1 cellular context compared by ENCODE assay signal in the genomic region with DNA sequence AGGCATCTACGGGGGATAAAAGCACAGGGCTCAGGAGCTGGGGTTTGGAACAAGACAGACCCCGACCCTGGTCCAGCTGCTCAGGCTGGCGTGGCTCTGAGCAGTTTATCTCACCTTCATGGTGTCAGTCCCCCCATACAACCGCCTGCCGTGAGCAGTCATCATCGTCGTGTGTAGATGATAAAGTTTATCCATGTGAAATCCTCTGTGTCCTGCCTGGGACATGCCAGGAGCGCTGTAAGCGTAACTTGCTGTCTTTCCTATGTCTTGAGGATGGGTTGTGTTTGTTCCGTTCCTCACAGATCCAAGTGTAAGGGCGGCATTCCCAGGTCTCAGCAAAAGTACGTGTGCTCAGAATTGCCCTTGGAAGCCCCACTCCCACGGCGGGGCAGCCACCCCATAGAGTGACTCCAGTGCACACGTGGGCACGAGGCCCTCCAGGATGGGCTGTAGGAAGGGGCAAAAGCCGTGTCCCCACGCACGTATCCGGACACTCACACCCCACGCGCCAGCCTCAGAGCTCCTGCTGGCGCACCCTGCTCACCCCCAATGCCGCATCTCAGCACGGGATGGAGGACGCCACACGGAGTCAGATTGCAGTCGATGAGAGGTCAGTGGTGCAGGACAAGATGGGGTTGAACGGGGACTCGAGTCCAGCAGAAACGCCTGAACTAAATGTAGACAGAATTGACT.
TF ChIP-seq lines count a peak whose summit lies in the region.

No MANE protein-coding gene starts in this region.

TF ChIP-seq in GM23338, 12 proteins besides CTCF, POLR2A, EP300 and RAD21 (continued from another document):
- TF ChIP-seq, protein P1, sequence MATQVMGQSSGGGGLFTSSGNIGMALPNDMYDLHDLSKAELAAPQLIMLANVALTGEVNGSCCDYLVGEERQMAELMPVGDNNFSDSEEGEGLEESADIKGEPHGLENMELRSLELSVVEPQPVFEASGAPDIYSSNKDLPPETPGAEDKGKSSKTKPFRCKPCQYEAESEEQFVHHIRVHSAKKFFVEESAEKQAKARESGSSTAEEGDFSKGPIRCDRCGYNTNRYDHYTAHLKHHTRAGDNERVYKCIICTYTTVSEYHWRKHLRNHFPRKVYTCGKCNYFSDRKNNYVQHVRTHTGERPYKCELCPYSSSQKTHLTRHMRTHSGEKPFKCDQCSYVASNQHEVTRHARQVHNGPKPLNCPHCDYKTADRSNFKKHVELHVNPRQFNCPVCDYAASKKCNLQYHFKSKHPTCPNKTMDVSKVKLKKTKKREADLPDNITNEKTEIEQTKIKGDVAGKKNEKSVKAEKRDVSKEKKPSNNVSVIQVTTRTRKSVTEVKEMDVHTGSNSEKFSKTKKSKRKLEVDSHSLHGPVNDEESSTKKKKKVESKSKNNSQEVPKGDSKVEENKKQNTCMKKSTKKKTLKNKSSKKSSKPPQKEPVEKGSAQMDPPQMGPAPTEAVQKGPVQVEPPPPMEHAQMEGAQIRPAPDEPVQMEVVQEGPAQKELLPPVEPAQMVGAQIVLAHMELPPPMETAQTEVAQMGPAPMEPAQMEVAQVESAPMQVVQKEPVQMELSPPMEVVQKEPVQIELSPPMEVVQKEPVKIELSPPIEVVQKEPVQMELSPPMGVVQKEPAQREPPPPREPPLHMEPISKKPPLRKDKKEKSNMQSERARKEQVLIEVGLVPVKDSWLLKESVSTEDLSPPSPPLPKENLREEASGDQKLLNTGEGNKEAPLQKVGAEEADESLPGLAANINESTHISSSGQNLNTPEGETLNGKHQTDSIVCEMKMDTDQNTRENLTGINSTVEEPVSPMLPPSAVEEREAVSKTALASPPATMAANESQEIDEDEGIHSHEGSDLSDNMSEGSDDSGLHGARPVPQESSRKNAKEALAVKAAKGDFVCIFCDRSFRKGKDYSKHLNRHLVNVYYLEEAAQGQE (IDR thresholded peaks at IDR 0.05; ENCODE audit: unreplicated experiment): no peak
- no peak for TF ChIP-seq EZH2phosphoT487 (IDR thresholded peaks at IDR 0.05; ENCODE audit: unreplicated experiment)
- TF ChIP-seq STAT1 (IDR thresholded peaks at IDR 0.05; ENCODE audit: unreplicated experiment): no peak
- no peak for TF ChIP-seq POLR2AphosphoS5 (IDR thresholded peaks at IDR 0.05; ENCODE audit: low read depth)
- TF ChIP-seq EZH2 (IDR thresholded peaks at IDR 0.05; ENCODE audit: low read depth, unreplicated experiment): no peak
- no peak for TF ChIP-seq CREB1 (CRISPR knock-in tag; IDR thresholded peaks at IDR 0.05; ENCODE audit: low read depth)
- TF ChIP-seq, protein P2, sequence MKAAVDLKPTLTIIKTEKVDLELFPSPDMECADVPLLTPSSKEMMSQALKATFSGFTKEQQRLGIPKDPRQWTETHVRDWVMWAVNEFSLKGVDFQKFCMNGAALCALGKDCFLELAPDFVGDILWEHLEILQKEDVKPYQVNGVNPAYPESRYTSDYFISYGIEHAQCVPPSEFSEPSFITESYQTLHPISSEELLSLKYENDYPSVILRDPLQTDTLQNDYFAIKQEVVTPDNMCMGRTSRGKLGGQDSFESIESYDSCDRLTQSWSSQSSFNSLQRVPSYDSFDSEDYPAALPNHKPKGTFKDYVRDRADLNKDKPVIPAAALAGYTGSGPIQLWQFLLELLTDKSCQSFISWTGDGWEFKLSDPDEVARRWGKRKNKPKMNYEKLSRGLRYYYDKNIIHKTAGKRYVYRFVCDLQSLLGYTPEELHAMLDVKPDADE (IDR thresholded peaks at IDR 0.05): no peak
- TF ChIP-seq ZNF331 (CRISPR knock-in tag; IDR thresholded peaks at IDR 0.05; ENCODE audit: low read depth): no peak
- no peak for TF ChIP-seq JUNB (IDR thresholded peaks at IDR 0.05; ENCODE audit: unreplicated experiment)
- TF ChIP-seq, protein P3, sequence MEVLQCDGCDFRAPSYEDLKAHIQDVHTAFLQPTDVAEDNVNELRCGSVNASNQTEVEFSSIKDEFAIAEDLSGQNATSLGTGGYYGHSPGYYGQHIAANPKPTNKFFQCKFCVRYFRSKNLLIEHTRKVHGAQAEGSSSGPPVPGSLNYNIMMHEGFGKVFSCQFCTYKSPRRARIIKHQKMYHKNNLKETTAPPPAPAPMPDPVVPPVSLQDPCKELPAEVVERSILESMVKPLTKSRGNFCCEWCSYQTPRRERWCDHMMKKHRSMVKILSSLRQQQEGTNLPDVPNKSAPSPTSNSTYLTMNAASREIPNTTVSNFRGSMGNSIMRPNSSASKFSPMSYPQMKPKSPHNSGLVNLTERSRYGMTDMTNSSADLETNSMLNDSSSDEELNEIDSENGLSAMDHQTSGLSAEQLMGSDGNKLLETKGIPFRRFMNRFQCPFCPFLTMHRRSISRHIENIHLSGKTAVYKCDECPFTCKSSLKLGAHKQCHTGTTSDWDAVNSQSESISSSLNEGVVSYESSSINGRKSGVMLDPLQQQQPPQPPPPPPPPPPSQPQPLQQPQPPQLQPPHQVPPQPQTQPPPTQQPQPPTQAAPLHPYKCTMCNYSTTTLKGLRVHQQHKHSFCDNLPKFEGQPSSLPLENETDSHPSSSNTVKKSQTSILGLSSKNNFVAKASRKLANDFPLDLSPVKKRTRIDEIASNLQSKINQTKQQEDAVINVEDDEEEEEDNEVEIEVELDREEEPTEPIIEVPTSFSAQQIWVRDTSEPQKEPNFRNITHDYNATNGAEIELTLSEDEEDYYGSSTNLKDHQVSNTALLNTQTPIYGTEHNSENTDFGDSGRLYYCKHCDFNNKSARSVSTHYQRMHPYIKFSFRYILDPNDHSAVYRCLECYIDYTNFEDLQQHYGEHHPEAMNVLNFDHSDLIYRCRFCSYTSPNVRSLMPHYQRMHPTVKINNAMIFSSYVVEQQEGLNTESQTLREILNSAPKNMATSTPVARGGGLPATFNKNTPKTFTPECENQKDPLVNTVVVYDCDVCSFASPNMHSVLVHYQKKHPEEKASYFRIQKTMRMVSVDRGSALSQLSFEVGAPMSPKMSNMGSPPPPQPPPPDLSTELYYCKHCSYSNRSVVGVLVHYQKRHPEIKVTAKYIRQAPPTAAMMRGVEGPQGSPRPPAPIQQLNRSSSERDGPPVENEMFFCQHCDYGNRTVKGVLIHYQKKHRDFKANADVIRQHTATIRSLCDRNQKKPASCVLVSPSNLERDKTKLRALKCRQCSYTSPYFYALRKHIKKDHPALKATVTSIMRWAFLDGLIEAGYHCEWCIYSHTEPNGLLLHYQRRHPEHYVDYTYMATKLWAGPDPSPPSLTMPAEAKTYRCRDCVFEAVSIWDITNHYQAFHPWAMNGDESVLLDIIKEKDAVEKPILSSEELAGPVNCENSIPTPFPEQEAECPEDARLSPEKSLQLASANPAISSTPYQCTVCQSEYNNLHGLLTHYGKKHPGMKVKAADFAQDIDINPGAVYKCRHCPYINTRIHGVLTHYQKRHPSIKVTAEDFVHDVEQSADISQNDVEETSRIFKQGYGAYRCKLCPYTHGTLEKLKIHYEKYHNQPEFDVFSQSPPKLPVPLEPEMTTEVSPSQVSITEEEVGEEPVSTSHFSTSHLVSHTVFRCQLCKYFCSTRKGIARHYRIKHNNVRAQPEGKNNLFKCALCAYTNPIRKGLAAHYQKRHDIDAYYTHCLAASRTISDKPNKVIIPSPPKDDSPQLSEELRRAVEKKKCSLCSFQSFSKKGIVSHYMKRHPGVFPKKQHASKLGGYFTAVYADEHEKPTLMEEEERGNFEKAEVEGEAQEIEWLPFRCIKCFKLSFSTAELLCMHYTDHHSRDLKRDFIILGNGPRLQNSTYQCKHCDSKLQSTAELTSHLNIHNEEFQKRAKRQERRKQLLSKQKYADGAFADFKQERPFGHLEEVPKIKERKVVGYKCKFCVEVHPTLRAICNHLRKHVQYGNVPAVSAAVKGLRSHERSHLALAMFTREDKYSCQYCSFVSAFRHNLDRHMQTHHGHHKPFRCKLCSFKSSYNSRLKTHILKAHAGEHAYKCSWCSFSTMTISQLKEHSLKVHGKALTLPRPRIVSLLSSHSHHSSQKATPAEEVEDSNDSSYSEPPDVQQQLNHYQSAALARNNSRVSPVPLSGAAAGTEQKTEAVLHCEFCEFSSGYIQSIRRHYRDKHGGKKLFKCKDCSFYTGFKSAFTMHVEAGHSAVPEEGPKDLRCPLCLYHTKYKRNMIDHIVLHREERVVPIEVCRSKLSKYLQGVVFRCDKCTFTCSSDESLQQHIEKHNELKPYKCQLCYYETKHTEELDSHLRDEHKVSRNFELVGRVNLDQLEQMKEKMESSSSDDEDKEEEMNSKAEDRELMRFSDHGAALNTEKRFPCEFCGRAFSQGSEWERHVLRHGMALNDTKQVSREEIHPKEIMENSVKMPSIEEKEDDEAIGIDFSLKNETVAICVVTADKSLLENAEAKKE (CRISPR knock-in tag; IDR thresholded peaks at IDR 0.05): no peak
- no peak for TF ChIP-seq ZNF114 (CRISPR knock-in tag; IDR thresholded peaks at IDR 0.05)
